Comparison of ENCODE assay signal across 1 cellular context in genomic region chr2:176177580-176178270, GRCh38.
TF ChIP-seq lines count a peak whose summit lies in the region.

No MANE protein-coding gene starts in this region.

TF ChIP-seq in H1, 55 proteins besides CTCF, POLR2A, EP300 and RAD21:
- peak; percentile 73 for TF ChIP-seq USF2 (IDR thresholded peaks at IDR 0.05; ENCODE audit: low read length)
- no peak; the same call in 1 of the 2 replicates for TF ChIP-seq RBBP5 (IDR thresholded peaks at IDR 0.05; ENCODE audit: borderline replicate concordance, low read depth, low read length)
- TF ChIP-seq RNF2 (IDR thresholded peaks at IDR 0.05; ENCODE audit: borderline replicate concordance, low read depth, low read length, missing control alignments, poor library complexity, severe bottlenecking), result peak; percentile 52
- peak; percentile 78 for TF ChIP-seq CTBP2 (IDR thresholded peaks at IDR 0.05; ENCODE audit: borderline replicate concordance, insufficient read depth, insufficient read length, low read length)
- TF ChIP-seq JUND (IDR thresholded peaks at IDR 0.05; ENCODE audit: low read length), result no peak
- no peak for TF ChIP-seq TAF1 (IDR thresholded peaks at IDR 0.05; ENCODE audit: low read depth, low read length)
- no peak for TF ChIP-seq TCF12 (IDR thresholded peaks at IDR 0.05; ENCODE audit: low read depth, low read length)
- no peak for TF ChIP-seq SUZ12 (IDR thresholded peaks at IDR 0.05; ENCODE audit: low read length)
- no peak for TF ChIP-seq TEAD4 (IDR thresholded peaks at IDR 0.05; ENCODE audit: low read depth, low read length)
- no peak for TF ChIP-seq MAFK (IDR thresholded peaks at IDR 0.05; ENCODE audit: low read depth, low read length)
- no peak for TF ChIP-seq FOSL1 (IDR thresholded peaks at IDR 0.05; ENCODE audit: insufficient read depth, low read depth, low read length)
- TF ChIP-seq HDAC2 (IDR thresholded peaks at IDR 0.05; ENCODE audit: borderline replicate concordance in 1 of 2, low read depth in 2 of 2, low read length in 2 of 2), result no peak
- peak; percentile 35 for TF ChIP-seq ASH2L (IDR thresholded peaks at IDR 0.05; ENCODE audit: low read length)
- no peak for TF ChIP-seq SIN3A (conservative IDR thresholded peaks at IDR 0.05 in 1 of 2, IDR thresholded peaks at IDR 0.05 in 1 of 2; ENCODE audit: low read depth in 1 of 2, low read length in 2 of 2)
- no peak for TF ChIP-seq SRF (IDR thresholded peaks at IDR 0.05; ENCODE audit: low read depth, low read length)
- TF ChIP-seq ZNF274 (IDR thresholded peaks at IDR 0.05; ENCODE audit: borderline replicate concordance, extremely low read depth, low read length), result no peak
- TF ChIP-seq CHD2 (IDR thresholded peaks at IDR 0.05; ENCODE audit: low read length), result no peak
- peak; percentile 78 for TF ChIP-seq MAX (IDR thresholded peaks at IDR 0.05)
- TF ChIP-seq TBP (IDR thresholded peaks at IDR 0.05; ENCODE audit: low read depth, low read length), result no peak
- TF ChIP-seq KDM4A (IDR thresholded peaks at IDR 0.05; ENCODE audit: low read depth, low read length, severe bottlenecking), result peak; percentile 89
- no peak; the same call in 1 of the 2 replicates for TF ChIP-seq CREB1 (IDR thresholded peaks at IDR 0.05)
- TF ChIP-seq KDM5A (IDR thresholded peaks at IDR 0.05; ENCODE audit: low read length), result no peak
- peak; percentile 75 for TF ChIP-seq E2F6 (IDR thresholded peaks at IDR 0.05)
- 0 out of 2 replicates have a peak, but pooled peaks have one; percentile 22 for TF ChIP-seq ATF3 (IDR thresholded peaks at IDR 0.05; ENCODE audit: insufficient read depth, low read depth, low read length)
